Comparison of ENCODE assay signal across 10 cellular contexts in genomic region chr4:113539408-113539807, GRCh38.
A peak's percentile ranks its signal among the peaks of the same experiment; 100 is the strongest.
DNase-seq lines count a peak whose midpoint lies in the region; ATAC-seq and TF ChIP-seq lines count a peak whose summit lies in the region.
"Had no signal": no experiment of that assay in that cellular context is flagged by ENCODE, and none has a peak within 500 bp of the region (broad histone marks: within the 10 kb centered on the region; RNA-seq: fewer than 3 reads in every experiment).

No MANE protein-coding gene starts in this region.

- TF ChIP-seq CTCF in fibroblast of mammary gland (conservative IDR thresholded peaks at IDR 0.05; ENCODE audit: control insufficient read depth, insufficient read depth, low read depth, low read length): no peak

- ATAC-seq in GM19043 (IDR thresholded peaks at IDR 0.05; ENCODE audit: low read depth, unreplicated experiment) (peak; percentile 43), HG03442 (IDR thresholded peaks at IDR 0.05; ENCODE audit: unreplicated experiment) (peak; percentile 83)
- ATAC-seq: HepG2 had no signal

- no peak overlapping the region for H3K4me3 ChIP-seq in fibroblast of mammary gland (ENCODE audit: control insufficient read depth, low read depth, low read length)

- DNase-seq in Daoy (ENCODE audit: low read depth) (peak; percentile 1), fibroblast of mammary gland (ENCODE audit: low read depth) (peak; percentile 75), activated gamma-delta T cell (lab: John Stamatoyannopoulos, UW) (no peak), inferior parietal cortex (ENCODE audit: extremely low spot score) (no peak), hypothalamus (lab: John Stamatoyannopoulos, UW) (no peak), epidermal melanocyte (ENCODE audit: insufficient read length, low spot score) (no peak)
- DNase-seq: SHP77 treated with DMSO at 0.1 percent for 48 hours had no signal

Comparison
In these comparisons a context has a peak if more than half of its experiments do, and no peak if none do; other contexts are left out.
1. DNase-seq: peak in Daoy (single experiment) and fibroblast of mammary gland (single experiment); none in activated gamma-delta T cell (single experiment), inferior parietal cortex (single experiment), hypothalamus (0 of 51) and epidermal melanocyte (single experiment).